8 cellular contexts compared by ENCODE assay signal in genomic region chr15:40763801-40764765, GRCh38. TPM values are rescaled to one million over a fixed set of nuclear protein-coding genes. Genes with fewer than 3 reads are reported as not detected.
DNase-seq lines count a peak whose midpoint lies in the region; ATAC-seq and TF ChIP-seq lines count a peak whose summit lies in the region.

GCHFR (plus strand) TSS chr15:40764068; CDS start chr15:40764181, 113 bp downstream.

- intact Hi-C loops in lower leg skin (cut with DNase I; ENCODE audit: low total_unique reads) = no loop called here

- TF ChIP-seq POLR2A in lower leg skin (IDR thresholded peaks at IDR 0.05) = no peak

- WGBS in lower leg skin, 2 donors = 0% methylated on average over 28 to 37 of the region's 77 CpGs

- DNase-seq in DMS79 (lab: John Stamatoyannopoulos, UW) (peak; percentile 18), M059J (ENCODE audit: low read depth) (peak; percentile 79), dermis microvascular lymphatic vessel endothelial cell (ENCODE audit: low read depth in 2 of 2) (peak in 1 of 2 donors; percentile 80), lower leg skin (ENCODE audit: low spot score in 2 of 2) (peak; percentile 63 to 96), NCI-H345 treated with DMSO at 0.1 percent for 48 hours (lab: John Stamatoyannopoulos, UW; ENCODE audit: unreplicated experiment) (no peak)
- DNase-seq in activated CD4-positive, alpha-beta T cell treated with anti-CD3 and anti-CD28 coated beads for 4 hours = peak; percentile 52 to 60
- peak; percentile 54 for DNase-seq in stimulated activated CD8-positive, alpha-beta memory T cell treated with anti-CD3 and anti-CD28 coated beads, Interleukin-12 subunit alpha, Interleukin-12 subunit beta, amount 100 ng/mL, for 4 hours (ENCODE audit: low read depth)

- no peak for TF ChIP-seq CTCF in lower leg skin (IDR thresholded peaks at IDR 0.05)

- H3K4me3 ChIP-seq in lower leg skin (ENCODE audit: low read depth, poor library complexity, severe bottlenecking) = peak within 1 kb of the TSS; percentile 11

- peak; percentile 52 for ATAC-seq in GM21515 (IDR thresholded peaks at IDR 0.05; ENCODE audit: unreplicated experiment)

RNA-seq across cellular contexts. Expression of gene GCHFR, which starts in this region (rescaled TPM):
- total RNA-seq in M059J (2014; rRNA removed; shearing (Covaris generic)) = 42.0 and 45.9 TPM in 2 replicates
- 9.9 and 23.0 TPM in 2 replicates for total RNA-seq in dermis microvascular lymphatic vessel endothelial cell
- total RNA-seq in lower leg skin = 10 to 100 TPM; 59.8 to 97.7 (median 88.6) TPM
